11 cellular contexts compared by ENCODE assay signal in the genomic region with DNA sequence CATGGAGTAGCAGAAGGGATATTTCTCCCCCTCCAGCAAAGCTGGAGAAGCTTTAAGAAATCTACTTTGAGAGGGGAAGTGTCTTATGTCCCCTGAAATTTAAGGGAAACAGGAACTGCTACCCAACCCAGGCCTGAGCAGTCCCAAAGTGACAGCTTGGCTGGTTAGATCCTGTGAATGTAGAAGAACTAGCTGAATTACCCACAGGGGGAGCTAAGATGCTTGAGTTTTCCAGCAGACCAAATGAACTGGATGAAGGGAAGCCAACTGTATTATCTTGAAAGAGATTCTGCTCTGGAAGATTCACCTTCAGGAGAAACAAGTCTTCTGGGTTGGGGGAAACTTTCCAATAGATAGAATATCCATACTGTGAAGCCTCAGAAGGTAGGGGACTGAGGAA.
DNase-seq lines count a peak whose midpoint lies in the region; ATAC-seq and TF ChIP-seq lines count a peak whose summit lies in the region.
"Had no signal": no experiment of that assay in that cellular context is flagged by ENCODE, and none has a peak within 500 bp of the region (broad histone marks: within the 10 kb centered on the region; RNA-seq: fewer than 3 reads in every experiment).

No MANE protein-coding gene starts in this region.

- peak; percentile 69 for ATAC-seq in GM19463 (IDR thresholded peaks at IDR 0.05; ENCODE audit: unreplicated experiment)
- ATAC-seq: left colon had no signal

- in situ Hi-C loops in HAP-1 (cut with MboI; ENCODE audit: low sequenced_read_pairs): no loop called here

- no peaks in the 10 kb centered on the region for H3K4me1 ChIP-seq in HAP-1

- no peaks in the 10 kb centered on the region for H3K9me3 ChIP-seq in HAP-1

- H3K27me3 ChIP-seq in HAP-1 (ENCODE audit: low read depth): no peaks in the 10 kb centered on the region

- TF ChIP-seq CTCF in AG09319 (IDR thresholded peaks at IDR 0.05; ENCODE audit: low read depth, low read length) (peak; percentile 31), fibroblast of pulmonary artery (IDR thresholded peaks at IDR 0.05; ENCODE audit: low read length, missing control alignments) (no peak)

- DNase-seq in AG09319 (ENCODE audit: extremely low read depth, low read depth) (peak; percentile 2), NCI-H524 (lab: John Stamatoyannopoulos, UW) (peak; percentile 16 to 47), fibroblast of pulmonary artery (ENCODE audit: low read depth) (peak; percentile 1), NCI-H510A treated with DMSO at 0.1 percent for 48 hours (lab: John Stamatoyannopoulos, UW) (no peak), HAP-1 (ENCODE audit: low spot score in 2 of 2) (no peak), NCI-H2107 (lab: John Stamatoyannopoulos, UW) (no peak), NCI-H1436 (lab: John Stamatoyannopoulos, UW) (no peak)
- DNase-seq: activated naive CD4-positive, alpha-beta T cell treated with anti-CD3 and anti-CD28 coated beads, Interleukin-2, amount 50 U/mL, for 16 hours; left colon; NCI-H1048 had no signal

- no peaks in the 10 kb centered on the region for H3K36me3 ChIP-seq in HAP-1 (replicated peaks)

- no peak overlapping the region for H3K4me3 ChIP-seq in fibroblast of pulmonary artery (replicated peaks; ENCODE audit: low read depth, low read length)
- no peak overlapping the region for H3K4me3 ChIP-seq in HAP-1

Comparison
In these comparisons a context has a peak if more than half of its experiments do, and no peak if none do; other contexts are left out.
1. DNase-seq: peak in AG09319 (single experiment), NCI-H524 (2 of 2) and fibroblast of pulmonary artery (single experiment); none in NCI-H510A treated with DMSO at 0.1 percent for 48 hours (single experiment), HAP-1 (0 of 2), NCI-H2107 (single experiment) and NCI-H1436 (single experiment).